Comparison of ENCODE assay signal across 10 cellular contexts in genomic region chrX:106608016-106608415, GRCh38. TPM values are rescaled to one million over a fixed set of nuclear protein-coding genes. Genes with fewer than 3 reads are reported as not detected.
A peak's percentile ranks its signal among the peaks of the same experiment; 100 is the strongest.
DNase-seq lines count a peak whose midpoint lies in the region; ATAC-seq lines count a peak whose summit lies in the region.
"Had no signal": no experiment of that assay in that cellular context is flagged by ENCODE, and none has a peak within 500 bp of the region (broad histone marks: within the 10 kb centered on the region; RNA-seq: fewer than 3 reads in every experiment).

No MANE protein-coding gene starts in this region.

- H3K4me3 Mint-ChIP-seq in activated CD4-positive, alpha-beta memory T cell treated with anti-CD3 and anti-CD28 coated beads, Interleukin-2, amount 10 ng/mL, durations not matched to agents 7 days and 5 days, result no peak overlapping the region

- no peaks in the 10 kb centered on the region for H3K9me3 Mint-ChIP-seq in activated CD4-positive, alpha-beta memory T cell treated with anti-CD3 and anti-CD28 coated beads, Interleukin-2, amount 10 ng/mL, durations not matched to agents 7 days and 5 days

- no peaks in the 10 kb centered on the region for H3K36me3 Mint-ChIP-seq in activated CD4-positive, alpha-beta memory T cell treated with anti-CD3 and anti-CD28 coated beads, Interleukin-2, amount 10 ng/mL, durations not matched to agents 7 days and 5 days (ENCODE audit: low read depth)

- H3K27me3 Mint-ChIP-seq in activated CD4-positive, alpha-beta memory T cell treated with anti-CD3 and anti-CD28 coated beads, Interleukin-2, amount 10 ng/mL, durations not matched to agents 7 days and 5 days, result no peaks in the 10 kb centered on the region

- H3K4me1 Mint-ChIP-seq in activated CD4-positive, alpha-beta memory T cell treated with anti-CD3 and anti-CD28 coated beads, Interleukin-2, amount 10 ng/mL, durations not matched to agents 7 days and 5 days, result peaks cover 21% of the 10 kb centered on the region

- CTCF ChIA-PET in activated CD4-positive, alpha-beta memory T cell treated with anti-CD3 and anti-CD28 coated beads, Interleukin-2, amount 10 ng/mL, durations not matched to agents 7 days and 5 days (lab: Charles Lee), result interaction anchor here (1.4 kb wide), 1 partner anchor 127 kb away, joined by 5 read pairs; no protein-coding TSS in a partner anchor

- DNase-seq in activated effector memory CD4-positive, alpha-beta T cell treated with anti-CD3 and anti-CD28 coated beads, Interleukin-2, amount 50 U/mL, for 16 hours, result peak; percentile 66
- no peak for DNase-seq in activated effector memory CD4-positive, alpha-beta T cell treated with Interleukin-2 at 50 U/mL for 16 hours
- DNase-seq in NCI-H187 treated with DMSO at 0.1 percent for 48 hours (lab: John Stamatoyannopoulos, UW) (peak; percentile 48), cerebellar nuclear complex (lab: John Stamatoyannopoulos, UW) (no peak), HK-2 (ENCODE audit: unreplicated experiment) (no peak)
- DNase-seq in activated CD4-positive, alpha-beta memory T cell treated with anti-CD3 and anti-CD28 coated beads, Interleukin-2, amount 10 ng/mL, durations not matched to agents 7 days and 5 days, result peak; percentile 17
- peak in 5 of 6 experiments; percentile 0 to 20 (median 10) for DNase-seq in stimulated activated naive CD4-positive, alpha-beta T cell (lab: John Stamatoyannopoulos, UW)

- POLR2A ChIA-PET in activated CD4-positive, alpha-beta memory T cell treated with anti-CD3 and anti-CD28 coated beads, Interleukin-2, amount 10 ng/mL, durations not matched to agents 7 days and 5 days (lab: Charles Lee), result no interaction called here

- H3K27ac Mint-ChIP-seq in activated CD4-positive, alpha-beta memory T cell treated with anti-CD3 and anti-CD28 coated beads, Interleukin-2, amount 10 ng/mL, durations not matched to agents 7 days and 5 days, result no peak overlapping the region

- ATAC-seq in HG03460 (IDR thresholded peaks at IDR 0.05; ENCODE audit: unreplicated experiment), result no peak
- ATAC-seq: HCT116 had no signal

RNA-seq across cellular contexts. Expression of gene RADX, which starts 3.8 kb away (rescaled TPM):
- 1 to 10 TPM; 7.1 to 9.5 TPM for total RNA-seq in activated CD4-positive, alpha-beta memory T cell treated with anti-CD3 and anti-CD28 coated beads, Interleukin-2, amount 10 ng/mL, durations not matched to agents 7 days and 5 days
- total RNA-seq: glomerular endothelial cell had no signal

Comparison
In these comparisons a context has a peak if more than half of its experiments do, and no peak if none do; other contexts are left out.
1. DNase-seq: peak in activated effector memory CD4-positive, alpha-beta T cell treated with anti-CD3 and anti-CD28 coated beads, Interleukin-2, amount 50 U/mL, for 16 hours (single experiment), NCI-H187 treated with DMSO at 0.1 percent for 48 hours (single experiment), activated CD4-positive, alpha-beta memory T cell treated with anti-CD3 and anti-CD28 coated beads, Interleukin-2, amount 10 ng/mL, durations not matched to agents 7 days and 5 days (single experiment) and stimulated activated naive CD4-positive, alpha-beta T cell (5 of 6); none in activated effector memory CD4-positive, alpha-beta T cell treated with Interleukin-2 at 50 U/mL for 16 hours (single experiment), cerebellar nuclear complex (0 of 2) and HK-2 (single experiment).